Comparison of ENCODE assay signal across 8 cellular contexts in the genomic region with DNA sequence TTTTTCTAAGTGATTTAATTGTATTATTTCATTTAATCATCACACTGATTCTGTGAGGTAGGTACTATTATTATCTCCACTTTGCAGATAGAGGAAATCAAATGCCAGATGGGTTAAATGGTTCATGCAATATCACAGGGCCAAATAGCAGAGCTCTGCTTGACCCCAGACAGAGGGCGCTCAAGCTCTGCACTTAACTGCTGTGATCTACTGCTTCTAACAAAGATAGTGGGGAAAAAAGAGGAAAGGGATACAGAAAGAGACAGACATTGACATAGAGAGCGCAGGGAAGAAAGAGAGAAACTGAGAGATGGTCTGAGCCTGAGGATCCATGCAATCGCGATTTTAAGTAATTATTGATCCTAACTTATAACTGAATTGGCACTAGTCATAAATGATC.
A peak's percentile ranks its signal among the peaks of the same experiment; 100 is the strongest.
DNase-seq lines count a peak whose midpoint lies in the region; TF ChIP-seq lines count a peak whose summit lies in the region.

No MANE protein-coding gene starts in this region.

- H3K4me1 ChIP-seq in GM23248 (ENCODE audit: insufficient read depth) (no peaks in the 10 kb centered on the region), Loucy (ENCODE audit: insufficient read depth, low read length, poor library complexity, severe bottlenecking) (no peaks in the 10 kb centered on the region), SJSA1 (replicated peaks) (no peaks in the 10 kb centered on the region)

- H3F3A ChIP-seq in GM23248 (ENCODE audit: insufficient read depth) (no peaks in the 10 kb centered on the region), Loucy (ENCODE audit: low read depth) (no peaks in the 10 kb centered on the region)

- no peaks in the 10 kb centered on the region for H4K20me1 ChIP-seq in GM23248 (ENCODE audit: insufficient read depth)
- H4K20me1 ChIP-seq in Loucy (ENCODE audit: insufficient read depth, low read length, poor library complexity, severe bottlenecking), result no peaks in the 10 kb centered on the region

- 16 to 19% methylated on average over 4 of the region's 4 CpGs for WGBS in GM23248 (ENCODE audit: low coverage in 1 of 2, low lambda C conversion rate in 2 of 2, missing lambda C conversion rate in 2 of 2), 2 experiments

- H3K9me2 ChIP-seq in GM23248 (ENCODE audit: insufficient read depth) (no peaks in the 10 kb centered on the region), Loucy (replicated peaks; ENCODE audit: low read depth, low read length) (no peaks in the 10 kb centered on the region)

- TF ChIP-seq POLR2A in erythroblast (IDR thresholded peaks at IDR 0.05; ENCODE audit: low read length), result no peak

- peak; percentile 0 for DNase-seq in DMS153 (lab: John Stamatoyannopoulos, UW)
- DNase-seq in DMS153 treated with DMSO at 0.1 percent for 48 hours (lab: John Stamatoyannopoulos, UW; ENCODE audit: unreplicated experiment), result no peak
- peak; percentile 68 for DNase-seq in GM23248
- DNase-seq in SJSA1 (ENCODE audit: low read depth in 1 of 2, low spot score in 2 of 2), result peak; percentile 18 to 63
- DNase-seq in erythroblast (lab: John Stamatoyannopoulos, UW), result peak; percentile 38 to 50
- peak; percentile 63 for DNase-seq in myocyte (ENCODE audit: low read depth)
- DNase-seq in NCI-H128 (lab: John Stamatoyannopoulos, UW; ENCODE audit: unreplicated experiment), result no peak

- no peak overlapping the region for H2AFZ ChIP-seq in GM23248
- H2AFZ ChIP-seq in Loucy (ENCODE audit: low read length), result no peak overlapping the region

- H3K27ac ChIP-seq in GM23248 (no peak overlapping the region), SJSA1 (no peak overlapping the region)

- H3K79me2 ChIP-seq in GM23248 (ENCODE audit: insufficient read depth) (no peaks in the 10 kb centered on the region), Loucy (ENCODE audit: insufficient read depth, low read length) (no peaks in the 10 kb centered on the region)

- peak; percentile 90 for TF ChIP-seq CTCF in Loucy (conservative IDR thresholded peaks at IDR 0.05; ENCODE audit: low read length)

- H3K9ac ChIP-seq in GM23248 (no peak overlapping the region), Loucy (ENCODE audit: low read depth, low read length, poor library complexity, severe bottlenecking) (no peak overlapping the region)

- H3K36me3 ChIP-seq in GM23248 (ENCODE audit: low read depth) (no peaks in the 10 kb centered on the region), Loucy (ENCODE audit: insufficient read depth, low read length) (no peaks in the 10 kb centered on the region), SJSA1 (no peaks in the 10 kb centered on the region)

- H3K4me2 ChIP-seq in GM23248 (ENCODE audit: unreplicated experiment) (no peak overlapping the region), Loucy (ENCODE audit: low read depth, low read length, poor library complexity, severe bottlenecking) (no peak overlapping the region)

- H3K27me3 ChIP-seq in GM23248 (replicated peaks; ENCODE audit: insufficient read depth) (no peaks in the 10 kb centered on the region; the same call in 1 of the 2 replicates), Loucy (ENCODE audit: insufficient read depth, low read length, poor library complexity, severe bottlenecking) (no peaks in the 10 kb centered on the region), SJSA1 (replicated peaks) (no peaks in the 10 kb centered on the region)

- no peak overlapping the region for H3K4me3 ChIP-seq in GM23248
- no peak overlapping the region for H3K4me3 ChIP-seq in Loucy (ENCODE audit: low read length, poor library complexity, severe bottlenecking)
- no peak overlapping the region for H3K4me3 ChIP-seq in SJSA1

- no peaks in the 10 kb centered on the region for H3K9me3 ChIP-seq in GM23248 (ENCODE audit: low read depth)
- no peaks in the 10 kb centered on the region for H3K9me3 ChIP-seq in Loucy (ENCODE audit: insufficient read depth, low read depth, low read length)
- H3K9me3 ChIP-seq in SJSA1 (replicated peaks), result no peaks in the 10 kb centered on the region

- in situ Hi-C loops in GM23248 (cut with MboI), result no loop called here

Comparison
In these comparisons a context has a peak if more than half of its experiments do, and no peak if none do; other contexts are left out.
1. DNase-seq: peak in DMS153 (single experiment), GM23248 (single experiment), SJSA1 (2 of 2), erythroblast (2 of 2) and myocyte (single experiment); none in DMS153 treated with DMSO at 0.1 percent for 48 hours (single experiment) and NCI-H128 (single experiment).